Comparison of ENCODE assay signal across 16 cellular contexts in the genomic region with DNA sequence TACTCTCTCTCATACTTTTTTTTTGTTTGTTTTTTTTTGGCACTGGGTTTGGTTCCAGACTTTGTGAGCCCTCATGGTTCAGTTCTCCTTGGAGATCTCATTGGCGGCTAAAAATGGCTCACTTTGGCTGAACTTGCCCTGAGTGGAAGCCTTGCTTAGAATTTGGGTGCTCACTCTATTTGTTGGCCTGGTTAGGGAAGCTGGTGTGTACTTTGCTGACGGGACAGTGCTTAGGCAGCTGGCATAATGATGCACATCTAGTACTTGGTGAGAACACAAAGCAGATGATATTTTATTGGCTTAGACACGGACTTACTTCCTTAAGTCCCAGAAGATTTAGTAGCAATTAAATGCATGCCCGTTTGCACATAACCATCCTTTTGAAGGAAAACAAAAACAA.
DNase-seq lines count a peak whose midpoint lies in the region; ATAC-seq and TF ChIP-seq lines count a peak whose summit lies in the region.
"Had no signal": no experiment of that assay in that cellular context is flagged by ENCODE, and none has a peak within 500 bp of the region (broad histone marks: within the 10 kb centered on the region; RNA-seq: fewer than 3 reads in every experiment).

No MANE protein-coding gene starts in this region.

- no peak for DNase-seq in activated naive CD8-positive, alpha-beta T cell treated with anti-CD3 and anti-CD28 coated beads, Interleukin-2, amount 50 U/mL, for 24 hours
- DNase-seq in activated naive CD8-positive, alpha-beta T cell treated with anti-CD3 and anti-CD28 coated beads for 36 hours = no peak
- peak; percentile 64 for DNase-seq in LNCaP clone FGC (ENCODE audit: low read depth)
- DNase-seq in heart left ventricle = peak in 4 of 5 donors; percentile 32 to 60 (median 45)
- DNase-seq in thyroid gland = peak; percentile 65 to 66
- no peak for DNase-seq in GM10266 (ENCODE audit: extremely low spot score)
- DNase-seq: erythroblast, gastrocnemius medialis, H7, NCI-H1092 treated with DMSO at 0.1 percent for 48 hours, NCI-H2107, NCI-H69, PC-3, spleen had no signal

- H3K4me3 Mint-ChIP-seq in activated naive CD8-positive, alpha-beta T cell treated with anti-CD3 and anti-CD28 coated beads, Interleukin-2, amount 50 U/mL, for 24 hours = no peak overlapping the region
- no peak overlapping the region for H3K4me3 Mint-ChIP-seq in activated naive CD8-positive, alpha-beta T cell treated with anti-CD3 and anti-CD28 coated beads for 36 hours

- no peaks in the 10 kb centered on the region for H3K9me3 Mint-ChIP-seq in activated naive CD8-positive, alpha-beta T cell treated with anti-CD3 and anti-CD28 coated beads, Interleukin-2, amount 50 U/mL, for 24 hours
- H3K9me3 Mint-ChIP-seq in activated naive CD8-positive, alpha-beta T cell treated with anti-CD3 and anti-CD28 coated beads for 36 hours = no peaks in the 10 kb centered on the region

- H3K27ac ChIP-seq in heart left ventricle (peak overlapping the region; percentile 69 to 94 (median 84)), thyroid gland (peak overlapping the region in 2 of 3 donors; percentile 41 to 60)
- H3K27ac ChIP-seq: gastrocnemius medialis, spleen had no signal

- 39 to 54% (median 43%) methylated on average over 4 of the region's 4 CpGs for WGBS in heart left ventricle, 4 donors
- WGBS in thyroid gland, 2 donors = 15 to 40% methylated on average over 4 of the region's 4 CpGs

- H3K4me1 ChIP-seq in heart left ventricle = peaks cover 0 to 37% (median 18%) of the 10 kb centered on the region in 12 donors
- H3K4me1 ChIP-seq in thyroid gland = peaks cover 16 to 26% of the 10 kb centered on the region in 2 donors

- peaks cover 30% of the 10 kb centered on the region for H3K4me1 Mint-ChIP-seq in activated naive CD8-positive, alpha-beta T cell treated with anti-CD3 and anti-CD28 coated beads, Interleukin-2, amount 50 U/mL, for 24 hours
- peaks cover 17% of the 10 kb centered on the region for H3K4me1 Mint-ChIP-seq in activated naive CD8-positive, alpha-beta T cell treated with anti-CD3 and anti-CD28 coated beads for 36 hours

- H3K36me3 Mint-ChIP-seq in activated naive CD8-positive, alpha-beta T cell treated with anti-CD3 and anti-CD28 coated beads, Interleukin-2, amount 50 U/mL, for 24 hours (ENCODE audit: low read depth) = peaks cover 2% of the 10 kb centered on the region
- peaks cover 11% of the 10 kb centered on the region for H3K36me3 Mint-ChIP-seq in activated naive CD8-positive, alpha-beta T cell treated with anti-CD3 and anti-CD28 coated beads for 36 hours

- TF ChIP-seq POLR2A in heart left ventricle (IDR thresholded peaks at IDR 0.05) = no peak
- no peak for TF ChIP-seq POLR2A in thyroid gland (IDR thresholded peaks at IDR 0.05)

- H3K27me3 Mint-ChIP-seq in activated naive CD8-positive, alpha-beta T cell treated with anti-CD3 and anti-CD28 coated beads, Interleukin-2, amount 50 U/mL, for 24 hours = peaks cover 52% of the 10 kb centered on the region
- peaks cover 82% of the 10 kb centered on the region for H3K27me3 Mint-ChIP-seq in activated naive CD8-positive, alpha-beta T cell treated with anti-CD3 and anti-CD28 coated beads for 36 hours

- no peak overlapping the region for H3K4me3 ChIP-seq in LNCaP clone FGC (ENCODE audit: low read depth, low read length)
- peak overlapping the region in 1 of 12 donors; percentile 3 for H3K4me3 ChIP-seq in heart left ventricle
- H3K4me3 ChIP-seq in thyroid gland (replicated peaks in 1 of 3) = no peak overlapping the region
- H3K4me3 ChIP-seq: gastrocnemius medialis, spleen had no signal

- H3K27me3 ChIP-seq in heart left ventricle (peaks cover 0 to 26% (median under 1%) of the 10 kb centered on the region in 9 donors), thyroid gland (no peaks in the 10 kb centered on the region)

- H3K36me3 ChIP-seq in heart left ventricle = no peaks in the 10 kb centered on the region
- H3K36me3 ChIP-seq in thyroid gland = no peaks in the 10 kb centered on the region
- H3K36me3 ChIP-seq: gastrocnemius medialis, spleen had no signal

- H3K9me3 ChIP-seq in heart left ventricle (no peaks in the 10 kb centered on the region), thyroid gland (no peaks in the 10 kb centered on the region)
- H3K9me3 ChIP-seq: gastrocnemius medialis, spleen had no signal

- peak overlapping the region; percentile 40 for H3K27ac Mint-ChIP-seq in activated naive CD8-positive, alpha-beta T cell treated with anti-CD3 and anti-CD28 coated beads, Interleukin-2, amount 50 U/mL, for 24 hours
- H3K27ac Mint-ChIP-seq in activated naive CD8-positive, alpha-beta T cell treated with anti-CD3 and anti-CD28 coated beads for 36 hours = no peak overlapping the region

- TF ChIP-seq CTCF in LNCaP clone FGC (IDR thresholded peaks at IDR 0.05; ENCODE audit: control insufficient read depth, extremely low read depth, insufficient read depth) (no peak), heart left ventricle (IDR thresholded peaks at IDR 0.05) (no peak), thyroid gland (IDR thresholded peaks at IDR 0.05) (no peak), GM10266 (IDR thresholded peaks at IDR 0.05; ENCODE audit: control insufficient read depth, insufficient read depth, low read depth, missing control alignments) (no peak)

- no peak for ATAC-seq in activated naive CD8-positive, alpha-beta T cell treated with anti-CD3 and anti-CD28 coated beads, Interleukin-2, amount 50 U/mL, for 24 hours
- ATAC-seq in heart left ventricle (peak; percentile 88 to 93 (median 88)), HG03280 (IDR thresholded peaks at IDR 0.05; ENCODE audit: unreplicated experiment) (no peak)
- ATAC-seq: gastrocnemius medialis, left lobe of liver, PC-3 had no signal

- intact Hi-C loops in heart left ventricle (cut with DNase I) (loop anchor here in 6 of 10 donors (2.0 to 5.0 kb wide), 6 partner anchors 41 to 114 kb away; no protein-coding TSS in a partner anchor), thyroid gland (cut with DNase I) (no loop called here)

Comparison
In these comparisons a context has a peak if more than half of its experiments do, and no peak if none do; other contexts are left out.
1. ATAC-seq: peak in heart left ventricle (4 of 4); none in activated naive CD8-positive, alpha-beta T cell treated with anti-CD3 and anti-CD28 coated beads, Interleukin-2, amount 50 U/mL, for 24 hours (single experiment) and HG03280 (single experiment).
2. DNase-seq: peak in LNCaP clone FGC (single experiment), heart left ventricle (4 of 5) and thyroid gland (2 of 2); none in activated naive CD8-positive, alpha-beta T cell treated with anti-CD3 and anti-CD28 coated beads, Interleukin-2, amount 50 U/mL, for 24 hours (single experiment), activated naive CD8-positive, alpha-beta T cell treated with anti-CD3 and anti-CD28 coated beads for 36 hours (single experiment) and GM10266 (single experiment).